In the genomic region with DNA sequence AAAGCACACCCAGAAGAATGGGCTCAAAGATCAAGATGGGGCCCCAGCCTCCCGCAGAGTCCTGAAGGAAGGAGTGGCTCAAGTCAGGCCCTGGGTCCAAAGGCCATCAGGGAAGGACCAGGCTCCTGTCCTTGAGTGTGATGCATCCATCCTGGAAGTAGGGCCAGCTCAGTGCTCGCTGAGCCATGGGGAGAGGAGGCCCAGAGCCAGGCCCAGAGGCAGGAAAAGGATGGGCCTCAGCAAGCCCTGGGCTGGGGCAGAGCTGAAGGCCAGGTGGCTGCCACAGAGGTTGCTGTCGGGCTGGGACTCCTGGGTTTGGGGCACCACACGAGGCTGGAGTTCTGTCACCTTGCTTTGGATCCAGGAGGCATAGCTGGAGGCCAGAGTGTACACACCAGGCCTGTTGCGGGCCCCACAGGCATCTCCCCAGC, we compare ENCODE assay signal across 24 cellular contexts. TPM values are rescaled to one million over a fixed set of nuclear protein-coding genes. Genes with fewer than 3 reads are reported as not detected.
DNase-seq lines count a peak whose midpoint lies in the region; ATAC-seq and TF ChIP-seq lines count a peak whose summit lies in the region.
"Had no signal": no experiment of that assay in that cellular context is flagged by ENCODE, and none has a peak within 500 bp of the region (broad histone marks: within the 10 kb centered on the region; RNA-seq: fewer than 3 reads in every experiment).

No MANE protein-coding gene starts in this region.

- DNase-seq in breast epithelium (ENCODE audit: low spot score in 2 of 2) (no peak), MCF 10A (ENCODE audit: unreplicated experiment) (no peak), esophagus squamous epithelium (lab: John Stamatoyannopoulos, UW) (no peak), osteoblast (ENCODE audit: insufficient read length, low spot score, missing footprints) (peak; percentile 61), vagina (ENCODE audit: extremely low spot score in 2 of 2) (no peak), GM13977 (ENCODE audit: low spot score) (no peak), cardiac septum (ENCODE audit: low spot score) (no peak)
- DNase-seq: activated CD4-positive, alpha-beta T cell treated with anti-CD3 and anti-CD28 coated beads, Interleukin-2, amount 50 U/mL, for 48 hours; activated naive CD4-positive, alpha-beta T cell; DMS153; GF-D8; NCI-H1436; NCI-H345; NK-92 treated with Interleukin-12 subunit alpha and Interleukin-12 subunit beta, amount 100 ng/mL, for 24 hours; stimulated activated CD8-positive, alpha-beta memory T cell treated with anti-CD3 and anti-CD28 coated beads, Interleukin-4, amount 100 ng/mL, for 48 hours; SW 1271; testis had no signal

- H3K27me3 ChIP-seq in breast epithelium (no peaks in the 10 kb centered on the region), esophagus squamous epithelium (peaks cover 0 to 5% (median 0%) of the 10 kb centered on the region in 4 donors), osteoblast (ENCODE audit: insufficient read depth, low read length) (peaks cover 4% of the 10 kb centered on the region), vagina (no peaks in the 10 kb centered on the region)
- H3K27me3 ChIP-seq: BLaER1 treated with 17β-estradiol and CSF1 and Interleukin-3, amounts not matched to agents 10 nM and 100 nM; testis had no signal

- no peak overlapping the region for H3K4me3 ChIP-seq in breast epithelium
- peak overlapping the region in 3 of 4 donors; percentile 4 to 60 (median 13) for H3K4me3 ChIP-seq in esophagus squamous epithelium
- no peak overlapping the region for H3K4me3 ChIP-seq in osteoblast (ENCODE audit: insufficient read depth, low read length)
- H3K4me3 ChIP-seq in vagina = no peak overlapping the region
- H3K4me3 ChIP-seq: BLaER1 treated with 17β-estradiol and CSF1 and Interleukin-3, amounts not matched to agents 10 nM and 100 nM; GM12878; left lung; testis had no signal

- no peaks in the 10 kb centered on the region for H3K79me2 ChIP-seq in osteoblast (ENCODE audit: insufficient read depth, low read length)

- peaks cover 19% of the 10 kb centered on the region for H3K4me1 Mint-ChIP-seq in MCF 10A (ENCODE audit: insufficient read depth, unreplicated experiment)

- H3K4me3 Mint-ChIP-seq in MCF 10A (ENCODE audit: unreplicated experiment) = no peak overlapping the region

- H3K4me1 ChIP-seq in breast epithelium (peaks cover 4 to 58% of the 10 kb centered on the region in 2 donors), esophagus squamous epithelium (peaks cover 49 to 89% (median 50%) of the 10 kb centered on the region in 3 donors), osteoblast (ENCODE audit: insufficient read depth, low read length) (peaks cover 4% of the 10 kb centered on the region), vagina (peaks cover 45% of the 10 kb centered on the region)

- CTCF ChIA-PET in MCF 10A (lab: Yijun Ruan, JAX) = interaction anchor here (1.2 kb wide), 1 partner anchor 10 kb away, joined by 4 read pairs; no protein-coding TSS in a partner anchor

- H3K36me3 ChIP-seq in breast epithelium (no peaks in the 10 kb centered on the region), esophagus squamous epithelium (peaks cover 0 to 60% (median 14%) of the 10 kb centered on the region in 3 donors), osteoblast (ENCODE audit: insufficient read depth, low read length) (peaks cover 8% of the 10 kb centered on the region), vagina (peaks cover 0 to 37% of the 10 kb centered on the region in 2 donors)

- no peaks in the 10 kb centered on the region for H4K20me1 ChIP-seq in osteoblast (ENCODE audit: insufficient read depth, low read length)
- H4K20me1 ChIP-seq: BLaER1 treated with 17β-estradiol and CSF1 and Interleukin-3, amounts not matched to agents 10 nM and 100 nM had no signal

- TF ChIP-seq CTCF in breast epithelium (IDR thresholded peaks at IDR 0.05) (no peak), MCF 10A (IDR thresholded peaks at IDR 0.05; ENCODE audit: unreplicated experiment) (no peak), esophagus squamous epithelium (IDR thresholded peaks at IDR 0.05) (no peak), osteoblast (IDR thresholded peaks at IDR 0.05; ENCODE audit: extremely low read depth, low read depth, low read length) (no peak), vagina (IDR thresholded peaks at IDR 0.05) (no peak), GM13977 (IDR thresholded peaks at IDR 0.05; ENCODE audit: extremely low read depth, insufficient read depth, missing control alignments) (no peak)

- no peaks in the 10 kb centered on the region for H3K9me3 Mint-ChIP-seq in MCF 10A (ENCODE audit: unreplicated experiment)

- BruUV-seq in MCF 10A (replicated peaks; lab: Mats Ljungman, UMichigan) = no TSS peak

- peaks cover 26% of the 10 kb centered on the region for H3K36me3 Mint-ChIP-seq in MCF 10A (ENCODE audit: insufficient read depth, unreplicated experiment)

- POLR2A ChIA-PET in MCF 10A (lab: Yijun Ruan, JAX) = interaction anchor here (1.3 to 12.0 kb wide), 3 partner anchors 10 to 36 kb away, joined by 6 to 201 read pairs (median 7); a partner anchor contains a TSS

- H3K27me3 Mint-ChIP-seq in MCF 10A (ENCODE audit: insufficient read depth, unreplicated experiment) = no peaks in the 10 kb centered on the region

- no peak overlapping the region for H2AFZ ChIP-seq in osteoblast (ENCODE audit: low read length)

- H3K27ac Mint-ChIP-seq in MCF 10A (ENCODE audit: low read depth, unreplicated experiment) = no peak overlapping the region

- ATAC-seq in HG02885 (IDR thresholded peaks at IDR 0.05; ENCODE audit: poor library complexity, unreplicated experiment) = no peak
- ATAC-seq: GM12878 had no signal

- in situ Hi-C loops in GM13977 (cut with MboI; ENCODE audit: low pct_unique_long_range_greater_than_20kb, low sequenced_read_pairs, unreplicated experiment) = no loop called here

- H3K9me3 ChIP-seq in breast epithelium (no peaks in the 10 kb centered on the region), esophagus squamous epithelium (no peaks in the 10 kb centered on the region), osteoblast (ENCODE audit: low read depth, low read length) (no peaks in the 10 kb centered on the region), vagina (no peaks in the 10 kb centered on the region)
- H3K9me3 ChIP-seq: BLaER1 treated with 17β-estradiol and CSF1 and Interleukin-3, amounts not matched to agents 10 nM and 100 nM; left lung; testis had no signal

- 19 to 34% methylated on average over 3 of the region's 5 CpGs for WGBS in esophagus squamous epithelium, 2 donors

- intact Hi-C loops in breast epithelium (cut with DNase I; ENCODE audit: low total_unique reads) = no loop called here
- intact Hi-C loops in MCF 10A (cut with micrococcal nuclease) = no loop called here
- intact Hi-C loops in esophagus squamous epithelium (cut with DNase I) = no loop called here
- intact Hi-C loops in vagina (cut with DNase I) = no loop called here
- intact Hi-C loops in cardiac septum (cut with DNase I) = no loop called here

- no peak overlapping the region for H3K4me2 ChIP-seq in osteoblast (ENCODE audit: insufficient read depth, low read length)
- H3K4me2 ChIP-seq: BLaER1 treated with 17β-estradiol and CSF1 and Interleukin-3, amounts not matched to agents 10 nM and 100 nM had no signal

- no peak for TF ChIP-seq POLR2A in breast epithelium (IDR thresholded peaks at IDR 0.05)
- TF ChIP-seq POLR2A in esophagus squamous epithelium (IDR thresholded peaks at IDR 0.05) = no peak
- TF ChIP-seq POLR2A in vagina (IDR thresholded peaks at IDR 0.05) = no peak

- peak overlapping the region; percentile 95 for H3K27ac ChIP-seq in breast epithelium
- peak overlapping the region; percentile 83 to 96 (median 94) for H3K27ac ChIP-seq in esophagus squamous epithelium
- H3K27ac ChIP-seq in osteoblast (ENCODE audit: low read depth, low read length) = no peak overlapping the region
- peak overlapping the region; percentile 72 for H3K27ac ChIP-seq in vagina
- H3K27ac ChIP-seq: testis had no signal

RNA-seq across cellular contexts. Expression of a gene that starts 3.7 kb away (rescaled TPM):
- total RNA-seq in breast epithelium (10 to 100 TPM in 2 of 3 donors, not detected in 1; 23.6 to 54.4 TPM), MCF 10A (2022) (24.6 and 32.6 TPM in 2 replicates), esophagus squamous epithelium (100 to 1,000 TPM in 1 of 4 donors, 10 to 100 TPM in 3; 39.2 to 121 (median 49.2) TPM), osteoblast (not detected in 2 replicates), vagina (26.0 TPM), cardiac septum (not detected)
- total RNA-seq: endothelial cell of umbilical vein, frontal cortex, skeletal muscle tissue had no signal

RNA-seq across cellular contexts. Expression of a gene that starts 14.4 kb away (rescaled TPM):
- 10 to 100 TPM; 53.6 to 85.0 (median 67.8) TPM for total RNA-seq in breast epithelium
- total RNA-seq in MCF 10A (2022) = 42.0 and 45.8 TPM in 2 replicates
- 10 to 100 TPM; 25.7 to 57.2 (median 30.4) TPM for total RNA-seq in esophagus squamous epithelium
- total RNA-seq in osteoblast = 31.8 and 35.1 TPM in 2 replicates
- 76.6 TPM for total RNA-seq in vagina
- total RNA-seq in cardiac septum = 56.5 TPM

RNA-seq across cellular contexts. Expression of a gene that starts 18.0 kb away (rescaled TPM):
- 1 to 10 TPM in 2 of 3 donors, under 1 TPM in 1; 0.98 to 8.3 (median 2.0) TPM for total RNA-seq in breast epithelium
- total RNA-seq in MCF 10A (2022) = 0.49 and 1.0 TPM in 2 replicates
- total RNA-seq in esophagus squamous epithelium = 1 to 10 TPM in 2 of 4 donors, under 1 TPM in 2; 0.38 to 4.2 (median 1.9) TPM
- 0.29 TPM in 1 of 2 replicates, not detected in the other for total RNA-seq in osteoblast
- total RNA-seq in vagina = 1.2 TPM
- 1.1 TPM for total RNA-seq in cardiac septum
- total RNA-seq: endothelial cell of umbilical vein had no signal

RNA-seq across cellular contexts. Expression of a gene that starts 23.7 kb away (rescaled TPM):
- total RNA-seq in breast epithelium = 10 to 100 TPM; 31.8 to 33.6 (median 33.5) TPM
- total RNA-seq in MCF 10A (2022) = 31.7 and 41.0 TPM in 2 replicates
- 10 to 100 TPM; 26.6 to 39.8 (median 33.5) TPM for total RNA-seq in esophagus squamous epithelium
- 25.9 and 30.0 TPM in 2 replicates for total RNA-seq in osteoblast
- 48.9 TPM for total RNA-seq in vagina
- 56.4 TPM for total RNA-seq in cardiac septum

RNA-seq across cellular contexts. Expression of a gene that starts 37.3 kb away (rescaled TPM):
- total RNA-seq in breast epithelium = 100 to 1,000 TPM in 1 of 3 donors, 10 to 100 TPM in 2; 82.6 to 143 (median 86.3) TPM
- total RNA-seq in MCF 10A (2022) = 64.7 and 66.3 TPM in 2 replicates
- total RNA-seq in esophagus squamous epithelium = 10 to 100 TPM; 27.6 to 56.6 (median 44.0) TPM
- total RNA-seq in osteoblast = 132 and 147 TPM in 2 replicates
- total RNA-seq in vagina = 123 TPM
- 42.1 TPM for total RNA-seq in cardiac septum

Comparison
In these comparisons a context has a peak if more than half of its experiments do, and no peak if none do; other contexts are left out.
1. H3K4me3 ChIP-seq: peak in esophagus squamous epithelium (3 of 4); none in breast epithelium (0 of 3), osteoblast (single experiment) and vagina (0 of 2).